In the genomic region with DNA sequence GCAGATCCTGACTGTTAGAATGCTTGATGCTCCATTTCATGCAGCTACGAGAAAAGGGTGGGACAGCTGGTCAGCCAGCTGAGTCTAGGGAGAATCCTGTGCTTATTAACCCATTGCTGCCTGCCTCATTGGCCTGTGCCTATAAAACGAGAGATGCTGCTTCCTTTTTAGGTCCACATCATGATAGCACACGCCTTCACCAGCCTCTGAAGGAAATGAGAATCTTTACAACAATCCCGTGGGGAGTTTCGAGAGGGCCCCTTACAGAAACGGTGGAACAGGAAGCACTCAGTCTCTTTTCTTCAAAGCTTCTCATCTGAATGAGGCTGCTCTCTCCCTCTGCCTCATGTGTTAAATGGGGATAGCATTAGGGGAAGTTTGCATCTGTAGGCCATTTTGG, we compare ENCODE assay signal across 17 cellular contexts.
DNase-seq lines count a peak whose midpoint lies in the region; ATAC-seq, FAIRE-seq and TF ChIP-seq lines count a peak whose summit lies in the region.
"Had no signal": no experiment of that assay in that cellular context is flagged by ENCODE, and none has a peak within 500 bp of the region (broad histone marks: within the 10 kb centered on the region; RNA-seq: fewer than 3 reads in every experiment).

No MANE protein-coding gene starts in this region.

- H3K79me2 ChIP-seq in H1 (ENCODE audit: control insufficient read depth in 1 of 2, insufficient read depth in 2 of 2, low read length in 2 of 2) = no peaks in the 10 kb centered on the region

- 64% methylated on average over 6 of the region's 6 CpGs; no CpG with 5 or more reads in 1 of the 2 experiments for WGBS in H1 (ENCODE audit: extremely low coverage in 1 of 2, insufficient coverage in 1 of 2, insufficient read length in 1 of 2, insufficient replicate concordance in 2 of 2, low coverage in 1 of 2, low lambda C conversion rate in 2 of 2, missing lambda C conversion rate in 1 of 2), 2 experiments

- peak overlapping the region in 1 of 2 experiments; percentile 12; a peak in 1 of 4 replicates for H3K4me2 ChIP-seq in H1 (ENCODE audit: insufficient read depth in 1 of 2, low read depth in 2 of 2, low read length in 2 of 2)

- H3K9ac ChIP-seq in H1 (replicated peaks in 1 of 4; ENCODE audit: extremely low read depth in 1 of 4, low read depth in 3 of 4, low read length in 3 of 4) = no peak overlapping the region
- H3K9ac ChIP-seq: GM23248 had no signal

- no peak overlapping the region for H4K5ac ChIP-seq in H1 (ENCODE audit: insufficient read length, low read depth, low read length)

- no peak overlapping the region for H3K27ac ChIP-seq in H1 (ENCODE audit: low read depth, low read length)
- H3K27ac ChIP-seq: GM23248, ovary had no signal

- DNase-seq in GM13976 (ENCODE audit: low spot score) = peak; percentile 45
- DNase-seq in H1 (ENCODE audit: low read depth in 1 of 2, low spot score in 2 of 2) = no peak
- DNase-seq in cerebellum (ENCODE audit: low spot score) = no peak
- DNase-seq in kidney tubule cell (ENCODE audit: low spot score) = no peak
- DNase-seq in BE2C = no peak
- DNase-seq: activated CD4-positive, alpha-beta T cell treated with anti-CD3 and anti-CD28 coated beads, Interleukin-2, amount 50 U/mL, for 1 hour; activated naive CD4-positive, alpha-beta T cell treated with Interleukin-2 at 50 U/mL for 16 hours; caudate nucleus; CD8-positive, alpha-beta T cell; GM23248; hypothalamus; ovary; T-helper 1 cell had no signal

- TF ChIP-seq EP300 in H1 (IDR thresholded peaks at IDR 0.05; ENCODE audit: borderline replicate concordance in 1 of 2, low read depth in 2 of 2, low read length in 2 of 2) = no peak

- POLR2A ChIA-PET in H1 (lab: Charles Lee; ENCODE audit: partially characterized antibody) = interaction anchor here (1.1 to 2.1 kb wide), 5 partner anchors 9 to 41 kb away, joined by 3 to 8 read pairs (median 4); no protein-coding TSS in a partner anchor

- no peak overlapping the region for H2BK15ac ChIP-seq in H1 (ENCODE audit: low read length)

- no peak for TF ChIP-seq POLR2A in H1 (IDR thresholded peaks at IDR 0.05; ENCODE audit: control extremely low read depth in 1 of 2, low read depth in 2 of 2, low read length in 2 of 2)

- peak overlapping the region; percentile 71; the same call in 1 of the 2 replicates for H2BK5ac ChIP-seq in H1 (ENCODE audit: low read depth, low read length)

- H2BK20ac ChIP-seq in H1 (ENCODE audit: low read length) = peak overlapping the region; percentile 95; the same call in 1 of the 2 replicates

- no peak overlapping the region for H4K8ac ChIP-seq in H1 (ENCODE audit: extremely low read depth, insufficient read depth, low read length)

- H3K4ac ChIP-seq in H1 (replicated peaks; ENCODE audit: insufficient read length, low read depth, low read length) = no peak overlapping the region

- CTCF ChIA-PET in H1 (lab: Charles Lee; ENCODE audit: partially characterized antibody) = interaction anchor here (0.8 to 2.8 kb wide), 6 partner anchors 9 to 111 kb away, joined by 3 to 12 read pairs (median 6); no protein-coding TSS in a partner anchor

- H3K14ac ChIP-seq in H1 (ENCODE audit: insufficient read length) = no peak overlapping the region

- in situ Hi-C loops in GM13976 (cut with MboI; ENCODE audit: low sequenced_read_pairs, unreplicated experiment) = no loop called here

- H3K36me3 ChIP-seq in H1 (ENCODE audit: control insufficient read depth in 2 of 4, insufficient read depth in 4 of 4, low read length in 3 of 4) (peaks cover 0 to 3% (median 0%) of the 10 kb centered on the region in 4 experiments; a peak in 1 of 8 replicates), BE2C (no peaks in the 10 kb centered on the region)
- H3K36me3 ChIP-seq: ovary had no signal

- H2AK5ac ChIP-seq in H1 (ENCODE audit: low read depth, low read length) = peak overlapping the region; percentile 32; the same call in 1 of the 2 replicates

- ATAC-seq in GM21360 (IDR thresholded peaks at IDR 0.05; ENCODE audit: unreplicated experiment) (peak; percentile 54), HG03196 (IDR thresholded peaks at IDR 0.05; ENCODE audit: unreplicated experiment) (peak; percentile 86), GM21528 (IDR thresholded peaks at IDR 0.05; ENCODE audit: low FRiP score, unreplicated experiment) (no peak)
- ATAC-seq: CD8-positive, alpha-beta T cell had no signal

- peak overlapping the region; percentile 0 for H4K91ac ChIP-seq in H1 (replicated peaks; ENCODE audit: insufficient read length, low read length)

- H3K27me3 ChIP-seq in H1 (replicated peaks in 1 of 4; ENCODE audit: control insufficient read depth in 3 of 4, extremely low read depth in 1 of 4, insufficient read depth in 3 of 4, low read length in 3 of 4) (peaks cover 0 to 2% (median 0%) of the 10 kb centered on the region in 4 experiments; a peak in 2 of 7 replicates), BE2C (no peaks in the 10 kb centered on the region)
- H3K27me3 ChIP-seq: ovary had no signal

- H4K20me1 ChIP-seq in H1 (replicated peaks in 1 of 2; ENCODE audit: control insufficient read depth in 1 of 2, insufficient read depth in 2 of 2, low read length in 2 of 2) = no peaks in the 10 kb centered on the region

- H3K56ac ChIP-seq in H1 (replicated peaks; ENCODE audit: insufficient read length, low read depth, low read length) = no peak overlapping the region

- peak overlapping the region; percentile 64; the same call in 1 of the 2 replicates for H2BK12ac ChIP-seq in H1 (ENCODE audit: low read depth, low read length)

- H3K23me2 ChIP-seq in H1 (ENCODE audit: low read depth, low read length) = no peaks in the 10 kb centered on the region; the same call in 1 of the 2 replicates

- H3K79me1 ChIP-seq in H1 (ENCODE audit: low read depth, low read length) = no peaks in the 10 kb centered on the region

- no peak overlapping the region for H3K23ac ChIP-seq in H1 (ENCODE audit: insufficient read length)

- H2BK120ac ChIP-seq in H1 (replicated peaks; ENCODE audit: low read depth, low read length) = peak overlapping the region; percentile 0

- peaks cover 8 to 13% of the 10 kb centered on the region in 2 experiments for H3K9me3 ChIP-seq in H1 (ENCODE audit: insufficient read depth in 2 of 2, low read depth in 1 of 2, low read length in 1 of 2)
- H3K9me3 ChIP-seq in BE2C = no peaks in the 10 kb centered on the region; the same call in 1 of the 2 replicates
- H3K9me3 ChIP-seq: ovary had no signal

- H2AFZ ChIP-seq in H1 (ENCODE audit: low read length) = peak overlapping the region; percentile 28; the same call in 1 of the 2 replicates
- H2AFZ ChIP-seq: GM23248 had no signal

- peak overlapping the region; percentile 56 for H3K18ac ChIP-seq in H1 (ENCODE audit: extremely low read depth, low read length)

- H3K4me3 ChIP-seq in H1 (ENCODE audit: extremely low read depth in 1 of 4, insufficient read depth in 2 of 4, low read depth in 3 of 4, low read length in 4 of 4) (no peak overlapping the region), BE2C (ENCODE audit: low read depth, low read length) (no peak overlapping the region)
- H3K4me3 ChIP-seq: GM23248, lung, ovary had no signal

- TF ChIP-seq CTCF in GM13976 (IDR thresholded peaks at IDR 0.05; ENCODE audit: borderline replicate concordance, control extremely low read depth, extremely low read depth, insufficient read depth, missing control alignments) = no peak
- no peak for TF ChIP-seq CTCF in H1 (IDR thresholded peaks at IDR 0.05; ENCODE audit: control extremely low read depth in 1 of 3, insufficient read depth in 1 of 3, low read depth in 1 of 3, low read length in 3 of 3)
- TF ChIP-seq CTCF in BE2C (IDR thresholded peaks at IDR 0.05; ENCODE audit: low read depth, low read length) = no peak

- peaks cover 0 to 22% (median 8%) of the 10 kb centered on the region in 4 experiments; a peak in 4 of 7 replicates for H3K4me1 ChIP-seq in H1 (replicated peaks in 1 of 4; ENCODE audit: control insufficient read depth in 3 of 4, insufficient read depth in 4 of 4, low read length in 3 of 4)
- H3K4me1 ChIP-seq in BE2C = peaks cover 18% of the 10 kb centered on the region

- FAIRE-seq in H1 (lab: Jason Lieb, UNC) = no peak

- no peak for TF ChIP-seq RAD21 in H1 (IDR thresholded peaks at IDR 0.05 in 1 of 2, conservative IDR thresholded peaks at IDR 0.05 in 1 of 2; ENCODE audit: low read depth in 2 of 2, low read length in 2 of 2)

TF ChIP-seq in H1, 55 proteins besides CTCF, POLR2A, EP300 and RAD21:
- no peak for TF ChIP-seq YY1 (IDR thresholded peaks at IDR 0.05; ENCODE audit: low read depth, low read length)
- TF ChIP-seq, protein P1, sequence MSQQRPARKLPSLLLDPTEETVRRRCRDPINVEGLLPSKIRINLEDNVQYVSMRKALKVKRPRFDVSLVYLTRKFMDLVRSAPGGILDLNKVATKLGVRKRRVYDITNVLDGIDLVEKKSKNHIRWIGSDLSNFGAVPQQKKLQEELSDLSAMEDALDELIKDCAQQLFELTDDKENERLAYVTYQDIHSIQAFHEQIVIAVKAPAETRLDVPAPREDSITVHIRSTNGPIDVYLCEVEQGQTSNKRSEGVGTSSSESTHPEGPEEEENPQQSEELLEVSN (IDR thresholded peaks at IDR 0.05) = no peak
- no peak for TF ChIP-seq SIN3A (conservative IDR thresholded peaks at IDR 0.05 in 1 of 2, IDR thresholded peaks at IDR 0.05 in 1 of 2; ENCODE audit: low read depth in 1 of 2, low read length in 2 of 2)
- TF ChIP-seq GABPA (IDR thresholded peaks at IDR 0.05; ENCODE audit: borderline replicate concordance, insufficient read depth, low read length) = no peak
- no peak for TF ChIP-seq ZNF274 (IDR thresholded peaks at IDR 0.05; ENCODE audit: borderline replicate concordance, extremely low read depth, low read length)
- TF ChIP-seq SP2 (IDR thresholded peaks at IDR 0.05; ENCODE audit: low read length) = no peak
- TF ChIP-seq ASH2L (IDR thresholded peaks at IDR 0.05; ENCODE audit: low read length) = no peak
- no peak for TF ChIP-seq BRCA1 (IDR thresholded peaks at IDR 0.05; ENCODE audit: low read depth, low read length)
- no peak for TF ChIP-seq KDM4A (IDR thresholded peaks at IDR 0.05; ENCODE audit: low read depth, low read length, severe bottlenecking)
